In genomic region chr5:143527808-143528207, GRCh38 we compare ENCODE assay signal across 20 cellular contexts.
A peak's percentile ranks its signal among the peaks of the same experiment; 100 is the strongest.
DNase-seq lines count a peak whose midpoint lies in the region; ATAC-seq and TF ChIP-seq lines count a peak whose summit lies in the region.
"Had no signal": no experiment of that assay in that cellular context is flagged by ENCODE, and none has a peak within 500 bp of the region (broad histone marks: within the 10 kb centered on the region; RNA-seq: fewer than 3 reads in every experiment).

No MANE protein-coding gene starts in this region.

- DNase-seq in EH (ENCODE audit: low read depth) (peak; percentile 55), RWPE1 (ENCODE audit: low spot score) (peak; percentile 16), glomerular visceral epithelial cell (ENCODE audit: extremely low spot score) (peak; percentile 62), NCI-H345 treated with DMSO at 0.1 percent for 48 hours (lab: John Stamatoyannopoulos, UW; ENCODE audit: unreplicated experiment) (no peak)
- DNase-seq in activated CD8-positive, alpha-beta memory T cell treated with anti-CD3 and anti-CD28 coated beads for 24 hours: no peak
- DNase-seq: activated T-cell treated with anti-CD3 and anti-CD28 coated beads for 4 hours; AML-193; anterior cingulate cortex; DMS153; effector memory CD4-positive, alpha-beta T cell; gastrocnemius medialis; H7; left cardiac atrium; naive B cell; NCI-H2107; NK-92 treated with Interleukin-12 subunit alpha and Interleukin-12 subunit beta, amount 100 ng/mL, for 24 hours; stimulated activated CD4-positive, alpha-beta T cell treated with anti-CD3 and anti-CD28 coated beads, Interleukin-4, amount 100 ng/mL, for 4 hours had no signal

- POLR2A ChIA-PET in RWPE1 (lab: Yijun Ruan, JAX; ENCODE audit: low non-redundant PET): no interaction called here

- CTCF ChIA-PET in RWPE1 (lab: Yijun Ruan, JAX): no interaction called here

- no peak for TF ChIP-seq CTCF in RWPE1 (conservative IDR thresholded peaks at IDR 0.05; ENCODE audit: low read depth)

- no peak overlapping the region for H3K27ac ChIP-seq in RWPE1
- H3K27ac ChIP-seq: gastrocnemius medialis had no signal

- ATAC-seq in HG02610 (IDR thresholded peaks at IDR 0.05; ENCODE audit: unreplicated experiment) (peak; percentile 71), HG02759 (IDR thresholded peaks at IDR 0.05; ENCODE audit: unreplicated experiment) (no peak), HG03196 (IDR thresholded peaks at IDR 0.05; ENCODE audit: unreplicated experiment) (no peak)
- ATAC-seq: gastrocnemius medialis, left cardiac atrium had no signal

Comparison
In these comparisons a context has a peak if more than half of its experiments do, and no peak if none do; other contexts are left out.
1. DNase-seq: peak in EH (single experiment), RWPE1 (single experiment) and glomerular visceral epithelial cell (single experiment); none in NCI-H345 treated with DMSO at 0.1 percent for 48 hours (single experiment) and activated CD8-positive, alpha-beta memory T cell treated with anti-CD3 and anti-CD28 coated beads for 24 hours (single experiment).